Comparison of ENCODE assay signal across 1 cellular context in genomic region chr6:30683980-30684338, GRCh38.
TF ChIP-seq lines count a peak whose summit lies in the region.

No MANE protein-coding gene starts in this region.

TF ChIP-seq in HCT116, 20 proteins besides CTCF, POLR2A, EP300 and RAD21 (continued from another document):
- TF ChIP-seq, protein P1, sequence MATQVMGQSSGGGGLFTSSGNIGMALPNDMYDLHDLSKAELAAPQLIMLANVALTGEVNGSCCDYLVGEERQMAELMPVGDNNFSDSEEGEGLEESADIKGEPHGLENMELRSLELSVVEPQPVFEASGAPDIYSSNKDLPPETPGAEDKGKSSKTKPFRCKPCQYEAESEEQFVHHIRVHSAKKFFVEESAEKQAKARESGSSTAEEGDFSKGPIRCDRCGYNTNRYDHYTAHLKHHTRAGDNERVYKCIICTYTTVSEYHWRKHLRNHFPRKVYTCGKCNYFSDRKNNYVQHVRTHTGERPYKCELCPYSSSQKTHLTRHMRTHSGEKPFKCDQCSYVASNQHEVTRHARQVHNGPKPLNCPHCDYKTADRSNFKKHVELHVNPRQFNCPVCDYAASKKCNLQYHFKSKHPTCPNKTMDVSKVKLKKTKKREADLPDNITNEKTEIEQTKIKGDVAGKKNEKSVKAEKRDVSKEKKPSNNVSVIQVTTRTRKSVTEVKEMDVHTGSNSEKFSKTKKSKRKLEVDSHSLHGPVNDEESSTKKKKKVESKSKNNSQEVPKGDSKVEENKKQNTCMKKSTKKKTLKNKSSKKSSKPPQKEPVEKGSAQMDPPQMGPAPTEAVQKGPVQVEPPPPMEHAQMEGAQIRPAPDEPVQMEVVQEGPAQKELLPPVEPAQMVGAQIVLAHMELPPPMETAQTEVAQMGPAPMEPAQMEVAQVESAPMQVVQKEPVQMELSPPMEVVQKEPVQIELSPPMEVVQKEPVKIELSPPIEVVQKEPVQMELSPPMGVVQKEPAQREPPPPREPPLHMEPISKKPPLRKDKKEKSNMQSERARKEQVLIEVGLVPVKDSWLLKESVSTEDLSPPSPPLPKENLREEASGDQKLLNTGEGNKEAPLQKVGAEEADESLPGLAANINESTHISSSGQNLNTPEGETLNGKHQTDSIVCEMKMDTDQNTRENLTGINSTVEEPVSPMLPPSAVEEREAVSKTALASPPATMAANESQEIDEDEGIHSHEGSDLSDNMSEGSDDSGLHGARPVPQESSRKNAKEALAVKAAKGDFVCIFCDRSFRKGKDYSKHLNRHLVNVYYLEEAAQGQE (IDR thresholded peaks at IDR 0.05; ENCODE audit: low read depth) = no peak
- TF ChIP-seq CBX3 (IDR thresholded peaks at IDR 0.05; ENCODE audit: low read depth) = no peak
- TF ChIP-seq, protein P2, sequence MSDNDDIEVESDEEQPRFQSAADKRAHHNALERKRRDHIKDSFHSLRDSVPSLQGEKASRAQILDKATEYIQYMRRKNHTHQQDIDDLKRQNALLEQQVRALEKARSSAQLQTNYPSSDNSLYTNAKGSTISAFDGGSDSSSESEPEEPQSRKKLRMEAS (IDR thresholded peaks at IDR 0.05) = no peak
- TF ChIP-seq EZH2 (IDR thresholded peaks at IDR 0.05) = no peak
- TF ChIP-seq, protein P3, sequence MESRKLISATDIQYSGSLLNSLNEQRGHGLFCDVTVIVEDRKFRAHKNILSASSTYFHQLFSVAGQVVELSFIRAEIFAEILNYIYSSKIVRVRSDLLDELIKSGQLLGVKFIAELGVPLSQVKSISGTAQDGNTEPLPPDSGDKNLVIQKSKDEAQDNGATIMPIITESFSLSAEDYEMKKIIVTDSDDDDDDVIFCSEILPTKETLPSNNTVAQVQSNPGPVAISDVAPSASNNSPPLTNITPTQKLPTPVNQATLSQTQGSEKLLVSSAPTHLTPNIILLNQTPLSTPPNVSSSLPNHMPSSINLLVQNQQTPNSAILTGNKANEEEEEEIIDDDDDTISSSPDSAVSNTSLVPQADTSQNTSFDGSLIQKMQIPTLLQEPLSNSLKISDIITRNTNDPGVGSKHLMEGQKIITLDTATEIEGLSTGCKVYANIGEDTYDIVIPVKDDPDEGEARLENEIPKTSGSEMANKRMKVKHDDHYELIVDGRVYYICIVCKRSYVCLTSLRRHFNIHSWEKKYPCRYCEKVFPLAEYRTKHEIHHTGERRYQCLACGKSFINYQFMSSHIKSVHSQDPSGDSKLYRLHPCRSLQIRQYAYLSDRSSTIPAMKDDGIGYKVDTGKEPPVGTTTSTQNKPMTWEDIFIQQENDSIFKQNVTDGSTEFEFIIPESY (IDR thresholded peaks at IDR 0.05; ENCODE audit: extremely low read depth, insufficient replicate concordance, low read length) = no peak
TF ChIP-seq in HCT116: peak in this region for 0.
